1 cellular context compared by ENCODE assay signal in genomic region chr9:120933310-120934044, GRCh38.
A peak's percentile ranks its signal among the peaks of the same experiment; 100 is the strongest.
TF ChIP-seq lines count a peak whose summit lies in the region.

No MANE protein-coding gene starts in this region.

TF ChIP-seq in GM12878, 131 proteins besides CTCF, POLR2A, EP300 and RAD21 (continued from another document):
- no peak for TF ChIP-seq CUX1 (IDR thresholded peaks at IDR 0.05; ENCODE audit: insufficient replicate concordance, low read depth, low read length)
- peak; percentile 92 for TF ChIP-seq MEF2B (IDR thresholded peaks at IDR 0.05; ENCODE audit: partially characterized antibody, poor library complexity, severe bottlenecking)
- TF ChIP-seq BHLHE40 (IDR thresholded peaks at IDR 0.05; ENCODE audit: borderline replicate concordance in 1 of 2, low read depth in 2 of 2, low read length in 1 of 2) = peak in 1 of 2 experiments; percentile 17; a peak in 1 of 4 replicates
- TF ChIP-seq, protein P1, sequence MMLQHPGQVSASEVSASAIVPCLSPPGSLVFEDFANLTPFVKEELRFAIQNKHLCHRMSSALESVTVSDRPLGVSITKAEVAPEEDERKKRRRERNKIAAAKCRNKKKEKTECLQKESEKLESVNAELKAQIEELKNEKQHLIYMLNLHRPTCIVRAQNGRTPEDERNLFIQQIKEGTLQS (IDR thresholded peaks at IDR 0.05; ENCODE audit: borderline replicate concordance, extremely low read depth, low read depth, low read length) = no peak
- no peak for TF ChIP-seq PBX3 (IDR thresholded peaks at IDR 0.05; ENCODE audit: insufficient replicate concordance, low read depth, low read length)
- TF ChIP-seq WRNIP1 (IDR thresholded peaks at IDR 0.05; ENCODE audit: borderline replicate concordance, low read depth, low read length) = no peak
- no peak for TF ChIP-seq ZNF592 (IDR thresholded peaks at IDR 0.05)
- TF ChIP-seq ZZZ3 (IDR thresholded peaks at IDR 0.05; ENCODE audit: control insufficient read depth, insufficient read length, low read depth) = no peak
- TF ChIP-seq MYB (IDR thresholded peaks at IDR 0.05; ENCODE audit: borderline replicate concordance, low read depth, low read length) = no peak
- TF ChIP-seq HDGF (IDR thresholded peaks at IDR 0.05) = 0 out of 2 replicates have a peak, but pooled peaks have one; percentile 27
- no peak for TF ChIP-seq ASH2L (IDR thresholded peaks at IDR 0.05; ENCODE audit: borderline replicate concordance, low read depth)
- TF ChIP-seq, protein P2, sequence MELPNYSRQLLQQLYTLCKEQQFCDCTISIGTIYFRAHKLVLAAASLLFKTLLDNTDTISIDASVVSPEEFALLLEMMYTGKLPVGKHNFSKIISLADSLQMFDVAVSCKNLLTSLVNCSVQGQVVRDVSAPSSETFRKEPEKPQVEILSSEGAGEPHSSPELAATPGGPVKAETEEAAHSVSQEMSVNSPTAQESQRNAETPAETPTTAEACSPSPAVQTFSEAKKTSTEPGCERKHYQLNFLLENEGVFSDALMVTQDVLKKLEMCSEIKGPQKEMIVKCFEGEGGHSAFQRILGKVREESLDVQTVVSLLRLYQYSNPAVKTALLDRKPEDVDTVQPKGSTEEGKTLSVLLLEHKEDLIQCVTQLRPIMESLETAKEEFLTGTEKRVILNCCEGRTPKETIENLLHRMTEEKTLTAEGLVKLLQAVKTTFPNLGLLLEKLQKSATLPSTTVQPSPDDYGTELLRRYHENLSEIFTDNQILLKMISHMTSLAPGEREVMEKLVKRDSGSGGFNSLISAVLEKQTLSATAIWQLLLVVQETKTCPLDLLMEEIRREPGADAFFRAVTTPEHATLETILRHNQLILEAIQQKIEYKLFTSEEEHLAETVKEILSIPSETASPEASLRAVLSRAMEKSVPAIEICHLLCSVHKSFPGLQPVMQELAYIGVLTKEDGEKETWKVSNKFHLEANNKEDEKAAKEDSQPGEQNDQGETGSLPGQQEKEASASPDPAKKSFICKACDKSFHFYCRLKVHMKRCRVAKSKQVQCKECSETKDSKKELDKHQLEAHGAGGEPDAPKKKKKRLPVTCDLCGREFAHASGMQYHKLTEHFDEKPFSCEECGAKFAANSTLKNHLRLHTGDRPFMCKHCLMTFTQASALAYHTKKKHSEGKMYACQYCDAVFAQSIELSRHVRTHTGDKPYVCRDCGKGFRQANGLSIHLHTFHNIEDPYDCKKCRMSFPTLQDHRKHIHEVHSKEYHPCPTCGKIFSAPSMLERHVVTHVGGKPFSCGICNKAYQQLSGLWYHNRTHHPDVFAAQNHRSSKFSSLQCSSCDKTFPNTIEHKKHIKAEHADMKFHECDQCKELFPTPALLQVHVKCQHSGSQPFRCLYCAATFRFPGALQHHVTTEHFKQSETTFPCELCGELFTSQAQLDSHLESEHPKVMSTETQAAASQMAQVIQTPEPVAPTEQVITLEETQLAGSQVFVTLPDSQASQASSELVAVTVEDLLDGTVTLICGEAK (IDR thresholded peaks at IDR 0.05; ENCODE audit: borderline replicate concordance) = no peak
- TF ChIP-seq E2F4 (IDR thresholded peaks at IDR 0.05; ENCODE audit: low read depth, low read length) = no peak
- no peak for TF ChIP-seq TCF12 (IDR thresholded peaks at IDR 0.05; ENCODE audit: low read depth, low read length)
- TF ChIP-seq SUZ12 (IDR thresholded peaks at IDR 0.05; ENCODE audit: unreplicated experiment) = no peak
- TF ChIP-seq TAF1 (IDR thresholded peaks at IDR 0.05; ENCODE audit: borderline replicate concordance, low read depth, low read length) = no peak
- TF ChIP-seq IKZF2 (IDR thresholded peaks at IDR 0.05) = peak; percentile 93 to 94
- TF ChIP-seq GATAD2B (conservative IDR thresholded peaks at IDR 0.05; ENCODE audit: low read depth) = 0 out of 2 replicates have a peak, but pooled peaks have one; percentile 72
